In genomic region chr3:59856921-59857320, GRCh38 we compare ENCODE assay signal across 20 cellular contexts.
"Had no signal": no experiment of that assay in that cellular context is flagged by ENCODE, and none has a peak within 500 bp of the region (broad histone marks: within the 10 kb centered on the region; RNA-seq: fewer than 3 reads in every experiment).

No MANE protein-coding gene starts in this region.

- H3K4me3 Mint-ChIP-seq: activated CD4-positive, alpha-beta T cell treated with anti-CD3 and anti-CD28 coated beads, Interleukin-2, amount 10 ng/mL, durations not matched to agents 24 days and 14 days; activated CD8-positive, alpha-beta T cell treated with anti-CD3 and anti-CD28 coated beads for 36 hours; mesothelial cell of epicardium; natural killer cell treated with Interleukin-12 subunit alpha and Interleukin-12 subunit beta and Interleukin-15 and Interleukin-18, amount 100 ng/mL, for 72 hours had no signal

- H3K4me1 ChIP-seq: breast epithelium, lower lobe of right lung, tibial artery, uterus had no signal

- H3K36me3 ChIP-seq: breast epithelium, lower lobe of right lung, tibial artery, uterus had no signal

- H3K36me3 Mint-ChIP-seq: mesothelial cell of epicardium; natural killer cell treated with Interleukin-12 subunit alpha and Interleukin-12 subunit beta and Interleukin-15 and Interleukin-18, amount 100 ng/mL, for 72 hours had no signal

- H3K27ac Mint-ChIP-seq: activated CD8-positive, alpha-beta T cell treated with anti-CD3 and anti-CD28 coated beads for 36 hours; activated T-helper 2 cell treated with anti-CD3 and anti-CD28 coated beads, Interferon-gamma antibody, Interleukin-2, Interleukin-4, amounts not matched to agents 10 μg/mL and 5 μg/mL and 100 μg/mL, durations not matched to agents 14 hours and 24 hours and 36 hours; mesothelial cell of epicardium; natural killer cell treated with Interleukin-12 subunit alpha and Interleukin-12 subunit beta and Interleukin-15 and Interleukin-18, amount 100 ng/mL, for 72 hours had no signal

- H3K27ac ChIP-seq: breast epithelium, coronary artery, lower lobe of right lung, tibial artery, uterus had no signal

- H3K9me3 ChIP-seq: breast epithelium, lower lobe of right lung, tibial artery, uterus had no signal

- H3K4me3 ChIP-seq: breast epithelium, coronary artery, lower lobe of right lung, tibial artery, uterus had no signal

- H3K9me3 Mint-ChIP-seq: mesothelial cell of epicardium; natural killer cell treated with Interleukin-12 subunit alpha and Interleukin-12 subunit beta and Interleukin-15 and Interleukin-18, amount 100 ng/mL, for 72 hours had no signal

- H3K27me3 ChIP-seq: breast epithelium, tibial artery, uterus had no signal

- DNase-seq: activated CD4-positive, alpha-beta T cell treated with anti-CD3 and anti-CD28 coated beads, Interleukin-2, amount 10 ng/mL, durations not matched to agents 24 days and 14 days; activated CD4-positive, CD25-positive, alpha-beta regulatory T cell; activated CD8-positive, alpha-beta T cell treated with anti-CD3 and anti-CD28 coated beads for 36 hours; activated naive CD4-positive, alpha-beta T cell treated with Interleukin-2 at 50 U/mL for 16 hours; activated T-cell treated with anti-CD3 and anti-CD28 coated beads, Interleukin-2, amount 50 U/mL, for 1 hour; erythroblast; glutamatergic neuron; islet precursor cell; left colon; lower lobe of right lung; stimulated activated CD8-positive, alpha-beta memory T cell treated with anti-CD3 and anti-CD28 coated beads, Interleukin-4, amount 100 ng/mL, for 48 hours; stimulated activated naive CD8-positive, alpha-beta T cell treated with anti-CD3 and anti-CD28 coated beads, Interleukin-15, Interleukin-2, amounts not matched to agents 100 U/mL and 50 U/mL, for 24 hours; T-helper 9 cell; tibial artery; uterus had no signal

- H3K27me3 Mint-ChIP-seq: activated CD4-positive, alpha-beta T cell treated with anti-CD3 and anti-CD28 coated beads, Interleukin-2, amount 10 ng/mL, durations not matched to agents 24 days and 14 days; activated CD8-positive, alpha-beta T cell treated with anti-CD3 and anti-CD28 coated beads for 36 hours; natural killer cell treated with Interleukin-12 subunit alpha and Interleukin-12 subunit beta and Interleukin-15 and Interleukin-18, amount 100 ng/mL, for 72 hours had no signal
